ENCODE assay signal across 1 cellular context in the genomic region with DNA sequence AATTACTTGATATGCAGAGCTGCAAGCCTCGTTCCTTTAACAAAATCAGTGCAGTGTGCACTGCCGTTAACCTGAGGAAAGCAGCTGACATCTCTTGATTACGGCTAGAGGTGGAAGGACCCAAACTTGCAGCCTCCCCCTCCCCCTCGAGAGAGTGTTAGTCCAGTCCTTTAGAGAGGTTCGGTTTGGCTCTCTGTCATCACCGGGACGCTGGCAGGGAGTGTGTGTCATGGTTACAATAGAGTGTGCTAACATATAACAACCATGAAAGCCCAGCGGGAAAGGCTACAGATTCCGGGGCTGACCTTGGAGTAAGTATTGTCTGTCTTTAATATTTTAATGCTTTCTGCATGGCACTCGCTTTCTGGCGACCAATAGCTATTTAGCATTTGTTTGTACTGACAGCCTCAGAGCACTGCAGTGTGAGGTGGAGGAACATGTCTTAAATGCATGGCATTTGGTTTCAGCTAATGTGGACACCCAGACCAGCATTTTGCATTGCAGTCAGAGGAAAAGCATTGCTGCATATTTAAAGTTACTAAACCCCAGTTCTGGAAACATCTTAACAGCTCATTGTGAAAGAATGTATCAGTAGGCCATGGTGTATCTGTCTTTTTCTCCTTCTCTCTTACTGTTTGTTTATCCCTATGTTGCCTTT.
TF ChIP-seq lines count a peak whose summit lies in the region.

No MANE protein-coding gene starts in this region.

TF ChIP-seq in HEK293, 187 proteins besides CTCF, POLR2A, EP300 and RAD21 (continued from another document):
- TF ChIP-seq, protein P1, sequence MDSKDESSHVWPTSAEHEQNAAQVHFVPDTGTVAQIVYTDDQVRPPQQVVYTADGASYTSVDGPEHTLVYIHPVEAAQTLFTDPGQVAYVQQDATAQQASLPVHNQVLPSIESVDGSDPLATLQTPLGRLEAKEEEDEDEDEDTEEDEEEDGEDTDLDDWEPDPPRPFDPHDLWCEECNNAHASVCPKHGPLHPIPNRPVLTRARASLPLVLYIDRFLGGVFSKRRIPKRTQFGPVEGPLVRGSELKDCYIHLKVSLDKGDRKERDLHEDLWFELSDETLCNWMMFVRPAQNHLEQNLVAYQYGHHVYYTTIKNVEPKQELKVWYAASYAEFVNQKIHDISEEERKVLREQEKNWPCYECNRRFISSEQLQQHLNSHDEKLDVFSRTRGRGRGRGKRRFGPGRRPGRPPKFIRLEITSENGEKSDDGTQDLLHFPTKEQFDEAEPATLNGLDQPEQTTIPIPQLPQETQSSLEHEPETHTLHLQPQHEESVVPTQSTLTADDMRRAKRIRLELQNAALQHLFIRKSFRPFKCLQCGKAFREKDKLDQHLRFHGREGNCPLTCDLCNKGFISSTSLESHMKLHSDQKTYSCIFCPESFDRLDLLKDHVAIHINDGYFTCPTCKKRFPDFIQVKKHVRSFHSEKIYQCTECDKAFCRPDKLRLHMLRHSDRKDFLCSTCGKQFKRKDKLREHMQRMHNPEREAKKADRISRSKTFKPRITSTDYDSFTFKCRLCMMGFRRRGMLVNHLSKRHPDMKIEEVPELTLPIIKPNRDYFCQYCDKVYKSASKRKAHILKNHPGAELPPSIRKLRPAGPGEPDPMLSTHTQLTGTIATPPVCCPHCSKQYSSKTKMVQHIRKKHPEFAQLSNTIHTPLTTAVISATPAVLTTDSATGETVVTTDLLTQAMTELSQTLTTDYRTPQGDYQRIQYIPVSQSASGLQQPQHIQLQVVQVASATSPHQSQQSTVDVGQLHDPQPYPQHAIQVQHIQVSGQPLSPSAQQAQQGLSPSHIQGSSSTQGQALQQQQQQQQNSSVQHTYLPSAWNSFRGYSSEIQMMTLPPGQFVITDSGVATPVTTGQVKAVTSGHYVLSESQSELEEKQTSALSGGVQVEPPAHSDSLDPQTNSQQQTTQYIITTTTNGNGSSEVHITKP (tag by site-specific recombination; IDR thresholded peaks at IDR 0.05): peak; percentile 99
- TF ChIP-seq ZNF529 (tag by site-specific recombination; IDR thresholded peaks at IDR 0.05; ENCODE audit: insufficient replicate concordance): no peak
- peak; percentile 98 for TF ChIP-seq ZBTB20 (tag by site-specific recombination; IDR thresholded peaks at IDR 0.05)
- TF ChIP-seq GFI1B (tag by site-specific recombination; IDR thresholded peaks at IDR 0.05): 0 out of 2 replicates have a peak, but pooled peaks have one; percentile 46
- TF ChIP-seq ZXDB (tag by site-specific recombination; IDR thresholded peaks at IDR 0.05): 0 out of 2 replicates have a peak, but pooled peaks have one; percentile 12
- no peak for TF ChIP-seq KLF7 (tag by site-specific recombination; IDR thresholded peaks at IDR 0.05; ENCODE audit: borderline replicate concordance)
- peak; percentile 63; the same call in 1 of the 2 replicates for TF ChIP-seq ZNF600 (tag by site-specific recombination; IDR thresholded peaks at IDR 0.05)
